Comparison of ENCODE assay signal across 10 cellular contexts in genomic region chr10:119006451-119007210, GRCh38. TPM values are rescaled to one million over a fixed set of nuclear protein-coding genes. Genes with fewer than 3 reads are reported as not detected.
DNase-seq lines count a peak whose midpoint lies in the region; ATAC-seq and TF ChIP-seq lines count a peak whose summit lies in the region.
"Had no signal": no experiment of that assay in that cellular context is flagged by ENCODE, and none has a peak within 500 bp of the region (broad histone marks: within the 10 kb centered on the region; RNA-seq: fewer than 3 reads in every experiment).

No MANE protein-coding gene starts in this region.

- 27 to 45% methylated on average over 8 to 9 of the region's 9 CpGs for WGBS in body of pancreas, 2 donors
- 15 to 16% methylated on average over 9 of the region's 9 CpGs for WGBS in aorta, 2 donors

- H3K27me3 ChIP-seq in body of pancreas (no peaks in the 10 kb centered on the region), lower lobe of right lung (ENCODE audit: low read depth) (no peaks in the 10 kb centered on the region), aorta (ENCODE audit: control insufficient read depth in 1 of 2, insufficient read depth in 2 of 2, low read length in 1 of 2) (no peaks in the 10 kb centered on the region)
- H3K27me3 ChIP-seq: BLaER1 treated with 17β-estradiol and CSF1 and Interleukin-3, amounts not matched to agents 10 nM and 100 nM had no signal

- DNase-seq in Right ventricle myocardium superior (no peak), cardiac septum (ENCODE audit: low spot score) (no peak), body of pancreas (peak; percentile 41 to 71 (median 58)), lower lobe of right lung (no peak), aorta (peak in 1 of 2 donors; percentile 78), NCI-H345 treated with DMSO at 0.1 percent for 48 hours (lab: John Stamatoyannopoulos, UW; ENCODE audit: unreplicated experiment) (no peak)
- no peak for DNase-seq in activated T-cell treated with anti-CD3 and anti-CD28 coated beads, Interleukin-2, amount 50 U/mL, for 48 hours
- DNase-seq: NCI-H1105 had no signal

- no peak for TF ChIP-seq POLR2A in body of pancreas (IDR thresholded peaks at IDR 0.05)

- no peak overlapping the region for H3K4me3 ChIP-seq in body of pancreas
- no peak overlapping the region for H3K4me3 ChIP-seq in lower lobe of right lung
- H3K4me3 ChIP-seq in aorta (ENCODE audit: low read length in 2 of 2), result no peak overlapping the region
- H3K4me3 ChIP-seq: BLaER1 treated with 17β-estradiol and CSF1 and Interleukin-3, amounts not matched to agents 10 nM and 100 nM had no signal

- H3K36me3 ChIP-seq in body of pancreas (replicated peaks in 1 of 2; ENCODE audit: insufficient read depth in 1 of 2, low read depth in 2 of 2) (no peaks in the 10 kb centered on the region), lower lobe of right lung (no peaks in the 10 kb centered on the region), aorta (ENCODE audit: control insufficient read depth in 1 of 2, insufficient read depth in 2 of 2, low read length in 1 of 2) (no peaks in the 10 kb centered on the region)
- H3K36me3 ChIP-seq: BLaER1 treated with 17β-estradiol and CSF1 and Interleukin-3, amounts not matched to agents 10 nM and 100 nM had no signal

- H3K4me1 ChIP-seq in body of pancreas (peaks cover 7% of the 10 kb centered on the region), lower lobe of right lung (peaks cover 10% of the 10 kb centered on the region), aorta (ENCODE audit: control insufficient read depth in 1 of 2, insufficient read depth in 2 of 2, low read length in 2 of 2) (no peaks in the 10 kb centered on the region)

- H3K9me3 ChIP-seq in body of pancreas (no peaks in the 10 kb centered on the region), lower lobe of right lung (no peaks in the 10 kb centered on the region), aorta (ENCODE audit: control insufficient read depth, low read length) (no peaks in the 10 kb centered on the region)
- H3K9me3 ChIP-seq: BLaER1 treated with 17β-estradiol and CSF1 and Interleukin-3, amounts not matched to agents 10 nM and 100 nM had no signal

- H3K27ac ChIP-seq in body of pancreas (no peak overlapping the region), lower lobe of right lung (no peak overlapping the region), aorta (ENCODE audit: low read depth in 1 of 2, low read length in 2 of 2) (peak overlapping the region in 1 of 2 donors; percentile 33)
- H3K27ac ChIP-seq: BLaER1 treated with 17β-estradiol and CSF1 and Interleukin-3, amounts not matched to agents 10 nM and 100 nM had no signal

- TF ChIP-seq CTCF in body of pancreas (IDR thresholded peaks at IDR 0.05) (no peak), lower lobe of right lung (IDR thresholded peaks at IDR 0.05) (no peak)

- intact Hi-C loops in Right ventricle myocardium superior (cut with DNase I), result no loop called here
- intact Hi-C loops in cardiac septum (cut with DNase I), result no loop called here
- intact Hi-C loops in body of pancreas (cut with DNase I), result no loop called here
- intact Hi-C loops in lower lobe of right lung (cut with DNase I), result no loop called here
- intact Hi-C loops in aorta (cut with DNase I), result no loop called here

- ATAC-seq in Right ventricle myocardium superior (ENCODE audit: poor library complexity) (peak; percentile 36), body of pancreas (peak; percentile 77), lower lobe of right lung (peak; percentile 45 to 72), aorta (ENCODE audit: low FRiP score) (peak; percentile 52), HG02610 (IDR thresholded peaks at IDR 0.05; ENCODE audit: unreplicated experiment) (no peak)

RNA-seq across cellular contexts. Expression of gene NANOS1, which starts 22.9 kb away (rescaled TPM):
- total RNA-seq in Right ventricle myocardium superior, result 10.0 TPM
- 10.3 TPM for total RNA-seq in cardiac septum
- 1 to 10 TPM; 4.4 to 9.9 TPM for total RNA-seq in body of pancreas
- 1.9 TPM for total RNA-seq in lower lobe of right lung
- 1 to 10 TPM; 1.4 to 1.9 TPM for total RNA-seq in aorta
- polyA plus RNA-seq in aorta, result 1 to 10 TPM; 1.0 to 1.3 TPM

Comparison
In these comparisons a context has a peak if more than half of its experiments do, and no peak if none do; other contexts are left out.
1. DNase-seq: peak in body of pancreas (4 of 4); none in Right ventricle myocardium superior (single experiment), cardiac septum (single experiment), lower lobe of right lung (single experiment), NCI-H345 treated with DMSO at 0.1 percent for 48 hours (single experiment) and activated T-cell treated with anti-CD3 and anti-CD28 coated beads, Interleukin-2, amount 50 U/mL, for 48 hours (0 of 2).